In the genomic region with DNA sequence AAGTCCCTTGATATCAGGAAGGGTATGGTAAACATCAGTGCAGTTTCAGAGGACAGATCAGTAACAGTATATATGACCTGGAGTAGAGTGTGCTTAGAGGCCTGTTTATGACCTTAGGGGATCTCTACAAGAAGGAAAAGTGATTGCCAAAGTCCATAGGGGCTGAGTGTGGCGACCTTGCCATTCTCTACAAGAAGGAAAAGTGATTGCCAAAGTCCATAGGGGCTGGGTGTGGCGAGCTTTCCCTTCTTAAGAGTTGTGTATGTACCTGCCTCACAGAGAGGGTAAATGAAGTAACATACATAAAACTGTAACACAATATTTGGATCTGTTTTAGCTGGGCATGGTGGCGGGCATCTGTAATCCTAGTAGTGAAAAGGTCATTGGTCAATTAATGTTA, we compare ENCODE assay signal across 26 cellular contexts. TPM values are rescaled to one million over a fixed set of nuclear protein-coding genes. Genes with fewer than 3 reads are reported as not detected.
DNase-seq lines count a peak whose midpoint lies in the region; ATAC-seq and TF ChIP-seq lines count a peak whose summit lies in the region.
"Had no signal": no experiment of that assay in that cellular context is flagged by ENCODE, and none has a peak within 500 bp of the region (broad histone marks: within the 10 kb centered on the region; RNA-seq: fewer than 3 reads in every experiment).

No MANE protein-coding gene starts in this region.

- POLR2A ChIA-PET in CD4-positive, alpha-beta memory T cell (lab: Charles Lee; ENCODE audit: partially characterized antibody), result no interaction called here

- TF ChIP-seq POLR2A in Peyer's patch (IDR thresholded peaks at IDR 0.05), result no peak

- H3K27me3 ChIP-seq in CD4-positive, alpha-beta memory T cell (ENCODE audit: insufficient read depth, low read length), result no peaks in the 10 kb centered on the region
- H3K27me3 ChIP-seq in Peyer's patch (no peaks in the 10 kb centered on the region), SJCRH30 (no peaks in the 10 kb centered on the region)
- H3K27me3 ChIP-seq: SJSA1 had no signal

- H3K9me3 Mint-ChIP-seq in CD4-positive, alpha-beta memory T cell, result no peaks in the 10 kb centered on the region
- H3K9me3 Mint-ChIP-seq in immature natural killer cell, result no peaks in the 10 kb centered on the region

- DNase-seq in CD4-positive, alpha-beta memory T cell, result no peak
- peak in 2 of 3 donors; percentile 50 to 69 for DNase-seq in Peyer's patch
- DNase-seq in immature natural killer cell, result no peak
- DNase-seq in omental fat pad (ENCODE audit: low spot score), result no peak
- no peak for DNase-seq in SJCRH30
- DNase-seq in activated T-cell treated with anti-CD3 and anti-CD28 coated beads, Interleukin-2, amount 50 U/mL, for 1 hour, result no peak
- DNase-seq: C1 segment of cervical spinal cord, Calu3, DMS79 treated with DMSO at 0.1 percent for 48 hours, HCEC 1CT, KG1, NCI-H1048, NCI-H1417, NCI-H1694, NCI-H2081 treated with DMSO at 0.1 percent for 48 hours, NCI-H2171 treated with DMSO at 0.1 percent for 48 hours, NCI-H446, NCI-H524 treated with DMSO at 0.1 percent for 48 hours, NCI-H774 had no signal

- H3K4me3 ChIP-seq in CD4-positive, alpha-beta memory T cell (ENCODE audit: low read length in 2 of 2), result no peak overlapping the region
- H3K4me3 ChIP-seq in Peyer's patch (no peak overlapping the region), SJCRH30 (no peak overlapping the region)
- H3K4me3 ChIP-seq: SJSA1 had no signal

- no peaks in the 10 kb centered on the region for H3K27me3 Mint-ChIP-seq in CD4-positive, alpha-beta memory T cell
- no peaks in the 10 kb centered on the region for H3K27me3 Mint-ChIP-seq in immature natural killer cell (ENCODE audit: low read depth in 3 of 3)

- TF ChIP-seq CTCF in Peyer's patch (IDR thresholded peaks at IDR 0.05) (no peak), omental fat pad (IDR thresholded peaks at IDR 0.05) (no peak)

- H3K27ac Mint-ChIP-seq in CD4-positive, alpha-beta memory T cell, result peak overlapping the region in 5 of 7 donors; percentile 25 to 72 (median 53)
- peak overlapping the region in 4 of 6 donors; percentile 2 to 73 (median 22) for H3K27ac Mint-ChIP-seq in immature natural killer cell

- peaks cover 16% of the 10 kb centered on the region for H3K36me3 ChIP-seq in CD4-positive, alpha-beta memory T cell (ENCODE audit: insufficient read depth, low read length)
- H3K36me3 ChIP-seq in Peyer's patch, result peaks cover 0 to 13% (median 0%) of the 10 kb centered on the region in 3 donors
- H3K36me3 ChIP-seq in SJCRH30, result peaks cover 15% of the 10 kb centered on the region

- peak; percentile 28 for ATAC-seq in omental fat pad (ENCODE audit: low FRiP score)
- no peak for ATAC-seq in GM21717 (IDR thresholded peaks at IDR 0.05; ENCODE audit: unreplicated experiment)
- no peak for ATAC-seq in HG02571 (IDR thresholded peaks at IDR 0.05; ENCODE audit: unreplicated experiment)
- ATAC-seq: Right ventricle myocardium inferior had no signal

- CTCF ChIA-PET in CD4-positive, alpha-beta memory T cell (lab: Charles Lee; ENCODE audit: partially characterized antibody), result no interaction called here

- no peak overlapping the region for H3K27ac ChIP-seq in CD4-positive, alpha-beta memory T cell (ENCODE audit: low read depth, low read length)
- H3K27ac ChIP-seq in Peyer's patch (no peak overlapping the region), SJCRH30 (no peak overlapping the region)
- H3K27ac ChIP-seq: SJSA1 had no signal

- intact Hi-C loops in CD4-positive, alpha-beta memory T cell (cut with micrococcal nuclease), result no loop called here

- H3K9me3 ChIP-seq in CD4-positive, alpha-beta memory T cell (ENCODE audit: control insufficient read depth in 1 of 2, low read length in 2 of 2), result no peaks in the 10 kb centered on the region
- no peaks in the 10 kb centered on the region for H3K9me3 ChIP-seq in Peyer's patch
- H3K9me3 ChIP-seq in SJCRH30 (replicated peaks), result no peaks in the 10 kb centered on the region
- H3K9me3 ChIP-seq: SJSA1 had no signal

- H3K4me1 ChIP-seq in CD4-positive, alpha-beta memory T cell (ENCODE audit: insufficient read depth, low read length), result no peaks in the 10 kb centered on the region
- H3K4me1 ChIP-seq in Peyer's patch, result no peaks in the 10 kb centered on the region
- H3K4me1 ChIP-seq in SJCRH30, result no peaks in the 10 kb centered on the region
- H3K4me1 ChIP-seq: SJSA1 had no signal

- peaks cover 0 to 10% (median 5%) of the 10 kb centered on the region in 4 donors for H3K4me1 Mint-ChIP-seq in CD4-positive, alpha-beta memory T cell
- peaks cover 3 to 14% of the 10 kb centered on the region in 2 donors for H3K4me1 Mint-ChIP-seq in immature natural killer cell

- H3K4me3 Mint-ChIP-seq in CD4-positive, alpha-beta memory T cell, result no peak overlapping the region
- no peak overlapping the region for H3K4me3 Mint-ChIP-seq in immature natural killer cell

- peaks cover 25 to 54% of the 10 kb centered on the region in 2 donors for H3K36me3 Mint-ChIP-seq in CD4-positive, alpha-beta memory T cell
- peaks cover 8 to 29% (median 10%) of the 10 kb centered on the region in 3 donors for H3K36me3 Mint-ChIP-seq in immature natural killer cell

RNA-seq across cellular contexts. Expression of a gene that starts 28.4 kb away (rescaled TPM):
- 1 to 10 TPM in 1 of 2 experiments, under 1 TPM in 1; 0.44 to 1.3 TPM for total RNA-seq in CD4-positive, alpha-beta memory T cell
- not detected for polyA plus RNA-seq in CD4-positive, alpha-beta memory T cell
- total RNA-seq in Peyer's patch (under 1 TPM in 2 of 4 donors, not detected in 2; 0.35 to 0.94 TPM), omental fat pad (under 1 TPM in 2 of 4 donors, not detected in 2; 0.25 to 0.28 TPM)
- not detected for polyA plus RNA-seq in immature natural killer cell
- total RNA-seq in SJCRH30 (2014; rRNA removed; shearing (Covaris generic)), result 0.14 TPM in 1 of 2 replicates, not detected in the other
- total RNA-seq: A673, Right ventricle myocardium inferior, RPMI7951 had no signal
- polyA plus RNA-seq: H1 had no signal

RNA-seq across cellular contexts. Expression of a gene that starts 43.7 kb away (rescaled TPM):
- 10 to 100 TPM; 51.2 to 51.6 TPM for total RNA-seq in CD4-positive, alpha-beta memory T cell
- polyA plus RNA-seq in CD4-positive, alpha-beta memory T cell, result 100 to 1,000 TPM in 1 of 2 donors, 10 to 100 TPM in 1; 81.0 to 103 TPM
- total RNA-seq in Peyer's patch (10 to 100 TPM in 2 of 4 donors, 1 to 10 TPM in 2; 7.5 to 12.4 (median 10.4) TPM), omental fat pad (10 to 100 TPM; 20.2 to 46.5 (median 25.3) TPM)
- polyA plus RNA-seq in immature natural killer cell, result 100 to 1,000 TPM in 1 of 3 donors, 10 to 100 TPM in 2; 59.6 to 144 (median 95.3) TPM
- total RNA-seq in SJCRH30 (2014; rRNA removed; shearing (Covaris generic)), result 26.7 and 28.7 TPM in 2 replicates

Comparison
In these comparisons a context has a peak if more than half of its experiments do, and no peak if none do; other contexts are left out.
1. DNase-seq: peak in Peyer's patch (2 of 3); none in CD4-positive, alpha-beta memory T cell (0 of 5), immature natural killer cell (0 of 3), omental fat pad (single experiment), SJCRH30 (0 of 2) and activated T-cell treated with anti-CD3 and anti-CD28 coated beads, Interleukin-2, amount 50 U/mL, for 1 hour (single experiment).